Comparison of ENCODE assay signal across 8 cellular contexts in genomic region chr3:193594946-193595689, GRCh38. TPM values are rescaled to one million over a fixed set of nuclear protein-coding genes. Genes with fewer than 3 reads are reported as not detected.
DNase-seq lines count a peak whose midpoint lies in the region; ATAC-seq, FAIRE-seq and TF ChIP-seq lines count a peak whose summit lies in the region.

No MANE protein-coding gene starts in this region.

- H3K27ac Mint-ChIP-seq in Calu3 (ENCODE audit: unreplicated experiment) (no peak overlapping the region), nephron (peak overlapping the region in 1 of 3 experiments; percentile 43)

- no peak overlapping the region for H3K27ac ChIP-seq in brain microvascular endothelial cell

- no peaks in the 10 kb centered on the region for H3K9me3 ChIP-seq in MG63

- peaks cover 32% of the 10 kb centered on the region for H3K36me3 ChIP-seq in MG63
- H3K36me3 ChIP-seq in brain microvascular endothelial cell (replicated peaks) = peaks cover 7% of the 10 kb centered on the region

- no peak for DNase-seq in Calu3
- DNase-seq in MG63 = no peak
- peak; percentile 18 for DNase-seq in brain microvascular endothelial cell
- DNase-seq in left lobe of liver (ENCODE audit: low spot score) = no peak
- DNase-seq in HTR-8/SVneo (ENCODE audit: insufficient read length, low spot score) = no peak

- ATAC-seq in left lobe of liver = no peak
- ATAC-seq in HG02610 (IDR thresholded peaks at IDR 0.05; ENCODE audit: unreplicated experiment) = no peak
- no peak for ATAC-seq in HG03354 (IDR thresholded peaks at IDR 0.05; ENCODE audit: poor library complexity, severe bottlenecking, unreplicated experiment)

- FAIRE-seq in HTR-8/SVneo (lab: Jason Lieb, UNC) = no peak

- no peak for TF ChIP-seq CTCF in Calu3 (IDR thresholded peaks at IDR 0.05; ENCODE audit: unreplicated experiment)
- TF ChIP-seq CTCF in brain microvascular endothelial cell (IDR thresholded peaks at IDR 0.05; ENCODE audit: low read depth, low read length, missing control alignments) = no peak
- no peak for TF ChIP-seq CTCF in nephron (IDR thresholded peaks at IDR 0.05; ENCODE audit: unreplicated experiment in 3 of 3)

- H3K4me3 ChIP-seq in MG63 = peak overlapping the region; percentile 84
- H3K4me3 ChIP-seq in brain microvascular endothelial cell (ENCODE audit: low read depth, low read length) = no peak overlapping the region

- intact Hi-C loops in Calu3 (cut with micrococcal nuclease; ENCODE audit: unreplicated experiment) = no loop called here

- no peaks in the 10 kb centered on the region for H3K27me3 ChIP-seq in MG63
- no peaks in the 10 kb centered on the region for H3K27me3 ChIP-seq in brain microvascular endothelial cell (replicated peaks)

- H3K9me3 Mint-ChIP-seq in Calu3 (ENCODE audit: low read depth, unreplicated experiment) = no peaks in the 10 kb centered on the region
- no peaks in the 10 kb centered on the region for H3K9me3 Mint-ChIP-seq in nephron

- CTCF ChIA-PET in Calu3 (lab: Charles Lee) = interaction anchor here (0.7 kb wide), 1 partner anchor 176 kb away, joined by 4 read pairs; no protein-coding TSS in a partner anchor

- BruUV-seq in Calu3 (replicated peaks; lab: Mats Ljungman, UMichigan) = no TSS peak

- no peaks in the 10 kb centered on the region for H3K27me3 Mint-ChIP-seq in Calu3 (ENCODE audit: unreplicated experiment)
- no peaks in the 10 kb centered on the region for H3K27me3 Mint-ChIP-seq in nephron (ENCODE audit: low read depth)

- in situ Hi-C loops in brain microvascular endothelial cell (cut with HindIII; ENCODE audit: low pct_ligation_motif_present, low sequenced_read_pairs) = loop anchor here (25.0 kb wide), 1 partner anchor 783 kb away; no protein-coding TSS in a partner anchor

- peak overlapping the region; percentile 92 for H3K4me3 Mint-ChIP-seq in Calu3 (ENCODE audit: low read depth, unreplicated experiment)
- peak overlapping the region; percentile 95 to 97 (median 96) for H3K4me3 Mint-ChIP-seq in nephron

- H3K4me1 Mint-ChIP-seq in Calu3 (ENCODE audit: low read depth, unreplicated experiment) = peaks cover 40% of the 10 kb centered on the region
- peaks cover 17% of the 10 kb centered on the region for H3K4me1 Mint-ChIP-seq in nephron

- H3K36me3 Mint-ChIP-seq in Calu3 (ENCODE audit: insufficient read depth, unreplicated experiment) = peaks cover 42% of the 10 kb centered on the region
- H3K36me3 Mint-ChIP-seq in nephron (ENCODE audit: low read depth) = peaks cover 31% of the 10 kb centered on the region

RNA-seq across cellular contexts. Expression of gene OPA1, which starts 2.1 kb away (rescaled TPM):
- total RNA-seq in Calu3 (2022) (110 and 115 TPM in 2 replicates), left lobe of liver (29.3 TPM)
- total RNA-seq in MG63 (2014; rRNA removed; shearing (Covaris generic); ENCODE audit: low replicate concordance) = 46.7 and 93.5 TPM in 2 replicates

RNA-seq across cellular contexts. Expression of gene ATP13A4, which starts 40.4 kb away (rescaled TPM):
- total RNA-seq in Calu3 (2022) = 24.6 and 31.9 TPM in 2 replicates
- total RNA-seq in MG63 (2014; rRNA removed; shearing (Covaris generic); ENCODE audit: low replicate concordance) = not detected in 2 replicates
- 1.2 TPM for total RNA-seq in left lobe of liver

Comparison
In these comparisons a context has a peak if more than half of its experiments do, and no peak if none do; other contexts are left out.
1. RNA of gene ATP13A4, which starts 40.4 kb away (total RNA-seq): 24.6 to 31.9 TPM in Calu3; 1.2 TPM in left lobe of liver (single experiment) and not detected in MG63; every median in the first group is over 10 times any median in the second.